In the genomic region with DNA sequence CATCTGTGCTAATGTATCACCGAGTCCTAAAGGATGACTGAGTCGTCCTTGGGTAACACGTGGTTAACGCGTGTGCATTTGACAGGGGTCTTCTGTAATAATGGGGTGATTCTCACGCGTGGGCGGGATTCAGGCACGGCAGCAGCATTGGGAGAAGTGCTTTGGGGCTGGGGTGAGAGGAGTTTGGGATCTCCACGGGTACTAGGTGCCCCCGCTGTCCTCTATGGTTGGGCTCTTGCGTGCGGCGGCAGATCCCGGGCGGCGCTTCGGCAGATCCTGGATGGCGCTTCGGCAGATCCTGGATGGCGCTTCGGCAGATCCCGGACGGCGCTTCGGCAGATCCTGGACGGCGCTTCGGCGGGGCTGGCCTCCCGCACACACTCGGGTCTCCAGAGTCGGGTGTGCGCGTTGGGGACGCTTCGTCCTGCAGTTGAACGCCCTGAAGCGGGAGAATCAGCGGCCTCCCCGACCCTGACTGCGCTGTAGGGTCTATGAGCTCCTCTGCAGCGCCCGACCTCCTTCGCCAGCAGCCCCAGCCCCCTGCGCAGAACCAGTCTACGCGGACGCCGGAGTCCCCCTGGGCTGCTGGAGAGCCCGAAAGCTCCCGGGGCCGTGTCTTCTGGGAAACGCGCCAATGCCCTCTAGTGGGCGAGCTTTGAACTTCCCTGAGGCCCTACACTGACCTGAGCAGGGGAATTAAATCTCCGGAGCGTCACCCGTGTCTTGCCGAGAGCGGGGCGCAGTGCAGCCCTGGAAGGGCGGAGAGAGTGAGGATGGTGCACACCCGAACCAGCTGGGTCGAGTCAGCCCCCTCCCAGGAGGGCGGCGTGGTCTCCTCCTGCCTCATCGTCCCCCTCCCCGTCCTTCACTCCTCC, we compare ENCODE assay signal across 1 cellular context.
TF ChIP-seq lines count a peak whose summit lies in the region.

No MANE protein-coding gene starts in this region.

TF ChIP-seq in K562, 482 proteins besides CTCF, POLR2A, EP300 and RAD21:
- TF ChIP-seq, protein P1, sequence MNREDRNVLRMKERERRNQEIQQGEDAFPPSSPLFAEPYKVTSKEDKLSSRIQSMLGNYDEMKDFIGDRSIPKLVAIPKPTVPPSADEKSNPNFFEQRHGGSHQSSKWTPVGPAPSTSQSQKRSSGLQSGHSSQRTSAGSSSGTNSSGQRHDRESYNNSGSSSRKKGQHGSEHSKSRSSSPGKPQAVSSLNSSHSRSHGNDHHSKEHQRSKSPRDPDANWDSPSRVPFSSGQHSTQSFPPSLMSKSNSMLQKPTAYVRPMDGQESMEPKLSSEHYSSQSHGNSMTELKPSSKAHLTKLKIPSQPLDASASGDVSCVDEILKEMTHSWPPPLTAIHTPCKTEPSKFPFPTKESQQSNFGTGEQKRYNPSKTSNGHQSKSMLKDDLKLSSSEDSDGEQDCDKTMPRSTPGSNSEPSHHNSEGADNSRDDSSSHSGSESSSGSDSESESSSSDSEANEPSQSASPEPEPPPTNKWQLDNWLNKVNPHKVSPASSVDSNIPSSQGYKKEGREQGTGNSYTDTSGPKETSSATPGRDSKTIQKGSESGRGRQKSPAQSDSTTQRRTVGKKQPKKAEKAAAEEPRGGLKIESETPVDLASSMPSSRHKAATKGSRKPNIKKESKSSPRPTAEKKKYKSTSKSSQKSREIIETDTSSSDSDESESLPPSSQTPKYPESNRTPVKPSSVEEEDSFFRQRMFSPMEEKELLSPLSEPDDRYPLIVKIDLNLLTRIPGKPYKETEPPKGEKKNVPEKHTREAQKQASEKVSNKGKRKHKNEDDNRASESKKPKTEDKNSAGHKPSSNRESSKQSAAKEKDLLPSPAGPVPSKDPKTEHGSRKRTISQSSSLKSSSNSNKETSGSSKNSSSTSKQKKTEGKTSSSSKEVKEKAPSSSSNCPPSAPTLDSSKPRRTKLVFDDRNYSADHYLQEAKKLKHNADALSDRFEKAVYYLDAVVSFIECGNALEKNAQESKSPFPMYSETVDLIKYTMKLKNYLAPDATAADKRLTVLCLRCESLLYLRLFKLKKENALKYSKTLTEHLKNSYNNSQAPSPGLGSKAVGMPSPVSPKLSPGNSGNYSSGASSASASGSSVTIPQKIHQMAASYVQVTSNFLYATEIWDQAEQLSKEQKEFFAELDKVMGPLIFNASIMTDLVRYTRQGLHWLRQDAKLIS (CRISPR knock-in tag; IDR thresholded peaks at IDR 0.05), result no peak
- TF ChIP-seq TAF9B (IDR thresholded peaks at IDR 0.05; ENCODE audit: partially characterized antibody) (no peak), SRSF7 (optimal IDR thresholded peaks at IDR 0.05; ENCODE audit: low read depth, low read length) (no peak), KAT2B (IDR thresholded peaks at IDR 0.05; ENCODE audit: low read depth, low read length) (no peak), UBTF (IDR thresholded peaks at IDR 0.05; ENCODE audit: borderline replicate concordance in 1 of 2, low read depth in 2 of 2, low read length in 2 of 2) (no peak), TFAM (CRISPR knock-in tag; conservative IDR thresholded peaks at IDR 0.05) (no peak), HLTF (IDR thresholded peaks at IDR 0.05) (no peak), LARP7 (IDR thresholded peaks at IDR 0.05) (no peak), HMG20B (CRISPR knock-in tag; IDR thresholded peaks at IDR 0.05) (no peak), KLF6 (CRISPR knock-in tag; IDR thresholded peaks at IDR 0.05; ENCODE audit: borderline replicate concordance) (no peak), SMAD4 (CRISPR knock-in tag; conservative IDR thresholded peaks at IDR 0.05) (no peak), TBL1XR1 (IDR thresholded peaks at IDR 0.05; ENCODE audit: low read length in 2 of 2) (no peak), PURB (CRISPR knock-in tag; IDR thresholded peaks at IDR 0.05; ENCODE audit: low read depth) (no peak), NBN (IDR thresholded peaks at IDR 0.05; ENCODE audit: low read depth) (no peak), NR3C1 (CRISPR knock-in tag; IDR thresholded peaks at IDR 0.05) (no peak), ZFX (CRISPR knock-in tag; IDR thresholded peaks at IDR 0.05) (no peak), ZNF644 (tag; IDR thresholded peaks at IDR 0.05; ENCODE audit: low read depth) (no peak), GABPA (tag; conservative IDR thresholded peaks at IDR 0.05; ENCODE audit: low read depth) (no peak), FOXO4 (CRISPR knock-in tag; IDR thresholded peaks at IDR 0.05) (no peak), MAFG (tag; conservative IDR thresholded peaks at IDR 0.05) (no peak), PTTG1 (tag; IDR thresholded peaks at IDR 0.05; ENCODE audit: low read depth) (no peak), KDM4B (IDR thresholded peaks at IDR 0.05; ENCODE audit: borderline replicate concordance in 2 of 2, low read depth in 1 of 2) (no peak), MCM2 (IDR thresholded peaks at IDR 0.05; ENCODE audit: low read depth) (no peak), ZFP30 (CRISPR knock-in tag; IDR thresholded peaks at IDR 0.05; ENCODE audit: borderline replicate concordance) (no peak), RB1 (IDR thresholded peaks at IDR 0.05; ENCODE audit: low read depth) (peak; percentile 51; the same call in 1 of the 2 replicates), KDM1A (IDR thresholded peaks at IDR 0.05) (no peak), LCOR (CRISPR knock-in tag; IDR thresholded peaks at IDR 0.05) (no peak), ZNF584 (CRISPR knock-in tag; IDR thresholded peaks at IDR 0.05; ENCODE audit: low read depth) (no peak), STAG1 (CRISPR knock-in tag; IDR thresholded peaks at IDR 0.05; ENCODE audit: borderline replicate concordance) (peak; percentile 32; the same call in 1 of the 2 replicates), KLF16 (IDR thresholded peaks at IDR 0.05) (0 out of 2 replicates have a peak, but pooled peaks have one; percentile 6), HSF4 (CRISPR knock-in tag; IDR thresholded peaks at IDR 0.05; ENCODE audit: borderline replicate concordance) (no peak), E2F3 (CRISPR knock-in tag; IDR thresholded peaks at IDR 0.05) (no peak), ZNF217 (CRISPR knock-in tag; IDR thresholded peaks at IDR 0.05) (no peak), ZNF764 (CRISPR knock-in tag; IDR thresholded peaks at IDR 0.05; ENCODE audit: low read depth) (no peak), IRF2 (CRISPR knock-in tag; IDR thresholded peaks at IDR 0.05) (no peak), DDX20 (tag; IDR thresholded peaks at IDR 0.05; ENCODE audit: low read depth) (no peak), HMGN3 (IDR thresholded peaks at IDR 0.05; ENCODE audit: borderline replicate concordance, extremely low read depth, insufficient read length, low read depth, low read length) (peak; percentile 40), FOXJ3 (CRISPR knock-in tag; IDR thresholded peaks at IDR 0.05) (no peak), NRF1 (conservative IDR thresholded peaks at IDR 0.05 in 1 of 2, IDR thresholded peaks at IDR 0.05 in 1 of 2) (0 out of 4 replicates have a peak, but pooled peaks of 1 of the 2 experiments have one; percentile 19), ZNF212 (CRISPR knock-in tag; IDR thresholded peaks at IDR 0.05) (no peak), DACH1 (IDR thresholded peaks at IDR 0.05; ENCODE audit: partially characterized antibody) (no peak), ZNF696 (CRISPR knock-in tag; conservative IDR thresholded peaks at IDR 0.05) (no peak), KHSRP (IDR thresholded peaks at IDR 0.05) (no peak), PHF21A (IDR thresholded peaks at IDR 0.05; ENCODE audit: borderline replicate concordance, low read depth) (no peak), HDAC6 (IDR thresholded peaks at IDR 0.05; ENCODE audit: low read depth, low read length) (no peak), ID3 (CRISPR knock-in tag; IDR thresholded peaks at IDR 0.05) (no peak), ID3 (tag; IDR thresholded peaks at IDR 0.05) (no peak), ZSCAN29 (IDR thresholded peaks at IDR 0.05) (peak; percentile 96), CTBP1 (IDR thresholded peaks at IDR 0.05; ENCODE audit: borderline replicate concordance) (no peak), ZBTB43 (CRISPR knock-in tag; IDR thresholded peaks at IDR 0.05) (no peak), SMC3 (conservative IDR thresholded peaks at IDR 0.05; ENCODE audit: insufficient read depth, low read depth, low read length) (peak; percentile 73)
- TF ChIP-seq, protein P2, sequence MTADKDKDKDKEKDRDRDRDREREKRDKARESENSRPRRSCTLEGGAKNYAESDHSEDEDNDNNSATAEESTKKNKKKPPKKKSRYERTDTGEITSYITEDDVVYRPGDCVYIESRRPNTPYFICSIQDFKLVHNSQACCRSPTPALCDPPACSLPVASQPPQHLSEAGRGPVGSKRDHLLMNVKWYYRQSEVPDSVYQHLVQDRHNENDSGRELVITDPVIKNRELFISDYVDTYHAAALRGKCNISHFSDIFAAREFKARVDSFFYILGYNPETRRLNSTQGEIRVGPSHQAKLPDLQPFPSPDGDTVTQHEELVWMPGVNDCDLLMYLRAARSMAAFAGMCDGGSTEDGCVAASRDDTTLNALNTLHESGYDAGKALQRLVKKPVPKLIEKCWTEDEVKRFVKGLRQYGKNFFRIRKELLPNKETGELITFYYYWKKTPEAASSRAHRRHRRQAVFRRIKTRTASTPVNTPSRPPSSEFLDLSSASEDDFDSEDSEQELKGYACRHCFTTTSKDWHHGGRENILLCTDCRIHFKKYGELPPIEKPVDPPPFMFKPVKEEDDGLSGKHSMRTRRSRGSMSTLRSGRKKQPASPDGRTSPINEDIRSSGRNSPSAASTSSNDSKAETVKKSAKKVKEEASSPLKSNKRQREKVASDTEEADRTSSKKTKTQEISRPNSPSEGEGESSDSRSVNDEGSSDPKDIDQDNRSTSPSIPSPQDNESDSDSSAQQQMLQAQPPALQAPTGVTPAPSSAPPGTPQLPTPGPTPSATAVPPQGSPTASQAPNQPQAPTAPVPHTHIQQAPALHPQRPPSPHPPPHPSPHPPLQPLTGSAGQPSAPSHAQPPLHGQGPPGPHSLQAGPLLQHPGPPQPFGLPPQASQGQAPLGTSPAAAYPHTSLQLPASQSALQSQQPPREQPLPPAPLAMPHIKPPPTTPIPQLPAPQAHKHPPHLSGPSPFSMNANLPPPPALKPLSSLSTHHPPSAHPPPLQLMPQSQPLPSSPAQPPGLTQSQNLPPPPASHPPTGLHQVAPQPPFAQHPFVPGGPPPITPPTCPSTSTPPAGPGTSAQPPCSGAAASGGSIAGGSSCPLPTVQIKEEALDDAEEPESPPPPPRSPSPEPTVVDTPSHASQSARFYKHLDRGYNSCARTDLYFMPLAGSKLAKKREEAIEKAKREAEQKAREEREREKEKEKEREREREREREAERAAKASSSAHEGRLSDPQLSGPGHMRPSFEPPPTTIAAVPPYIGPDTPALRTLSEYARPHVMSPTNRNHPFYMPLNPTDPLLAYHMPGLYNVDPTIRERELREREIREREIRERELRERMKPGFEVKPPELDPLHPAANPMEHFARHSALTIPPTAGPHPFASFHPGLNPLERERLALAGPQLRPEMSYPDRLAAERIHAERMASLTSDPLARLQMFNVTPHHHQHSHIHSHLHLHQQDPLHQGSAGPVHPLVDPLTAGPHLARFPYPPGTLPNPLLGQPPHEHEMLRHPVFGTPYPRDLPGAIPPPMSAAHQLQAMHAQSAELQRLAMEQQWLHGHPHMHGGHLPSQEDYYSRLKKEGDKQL (CRISPR knock-in tag; IDR thresholded peaks at IDR 0.05; ENCODE audit: borderline replicate concordance), result no peak
- TF ChIP-seq, protein P3, sequence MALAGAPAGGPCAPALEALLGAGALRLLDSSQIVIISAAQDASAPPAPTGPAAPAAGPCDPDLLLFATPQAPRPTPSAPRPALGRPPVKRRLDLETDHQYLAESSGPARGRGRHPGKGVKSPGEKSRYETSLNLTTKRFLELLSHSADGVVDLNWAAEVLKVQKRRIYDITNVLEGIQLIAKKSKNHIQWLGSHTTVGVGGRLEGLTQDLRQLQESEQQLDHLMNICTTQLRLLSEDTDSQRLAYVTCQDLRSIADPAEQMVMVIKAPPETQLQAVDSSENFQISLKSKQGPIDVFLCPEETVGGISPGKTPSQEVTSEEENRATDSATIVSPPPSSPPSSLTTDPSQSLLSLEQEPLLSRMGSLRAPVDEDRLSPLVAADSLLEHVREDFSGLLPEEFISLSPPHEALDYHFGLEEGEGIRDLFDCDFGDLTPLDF (CRISPR knock-in tag; IDR thresholded peaks at IDR 0.05), result no peak
